In genomic region chr1:156445789-156446263, GRCh38 we compare ENCODE assay signal across 8 cellular contexts.
DNase-seq lines count a peak whose midpoint lies in the region; ATAC-seq and TF ChIP-seq lines count a peak whose summit lies in the region.

No MANE protein-coding gene starts in this region.

- H3K4me3 ChIP-seq in AG10803 (ENCODE audit: low read length): no peak overlapping the region
- no peak overlapping the region for H3K4me3 ChIP-seq in cardiac fibroblast (replicated peaks in 1 of 2; ENCODE audit: low read depth in 2 of 2, low read length in 2 of 2)

- DNase-seq in AG10803 (ENCODE audit: low read depth): peak; percentile 72
- peak; percentile 78 for DNase-seq in HCEC 1CT
- DNase-seq in NCI-H446 (lab: John Stamatoyannopoulos, UW): peak; percentile 90 to 95
- peak; percentile 86 to 88 for DNase-seq in cardiac fibroblast (ENCODE audit: low read depth in 2 of 2)
- DNase-seq in kidney glomerular epithelial cell (lab: John Stamatoyannopoulos, UW): peak; percentile 89
- DNase-seq in stimulated activated CD4-positive, alpha-beta T cell treated with anti-CD3 and anti-CD28 coated beads, Interleukin-2, amount 100 ng/mL, for 4 hours (ENCODE audit: low read depth): peak; percentile 70

- TF ChIP-seq CTCF in AG10803 (conservative IDR thresholded peaks at IDR 0.05; ENCODE audit: low read length) (peak; percentile 97), cardiac fibroblast (IDR thresholded peaks at IDR 0.05; ENCODE audit: low read depth, low read length) (peak; percentile 96)

- ATAC-seq in activated CD4-positive, CD25-positive, alpha-beta regulatory T cell treated with anti-CD3 and anti-CD28 coated beads, Interleukin-2, amount 50 U/mL, for 24 hours: peak; percentile 75 to 86
- no peak for ATAC-seq in GM19035 (IDR thresholded peaks at IDR 0.05; ENCODE audit: unreplicated experiment)
